8 cellular contexts compared by ENCODE assay signal in genomic region chr1:170664828-170665617, GRCh38. TPM values are rescaled to one million over a fixed set of nuclear protein-coding genes. Genes with fewer than 3 reads are reported as not detected.
DNase-seq lines count a peak whose midpoint lies in the region; ATAC-seq and TF ChIP-seq lines count a peak whose summit lies in the region.

No MANE protein-coding gene starts in this region.

- TF ChIP-seq CTCF in AG09319 (IDR thresholded peaks at IDR 0.05; ENCODE audit: low read depth, low read length) (peak; percentile 12), vagina (IDR thresholded peaks at IDR 0.05) (no peak)

- peak overlapping the region; percentile 79 for H3K27ac ChIP-seq in cingulate gyrus (ENCODE audit: low read depth, low read length)
- peak overlapping the region; percentile 99 for H3K27ac ChIP-seq in vagina

- H3K36me3 ChIP-seq in vagina, result no peaks in the 10 kb centered on the region

- H3K27me3 ChIP-seq in vagina, result no peaks in the 10 kb centered on the region

- no peak for TF ChIP-seq POLR2A in vagina (IDR thresholded peaks at IDR 0.05)

- H3K9me3 ChIP-seq in vagina, result no peaks in the 10 kb centered on the region

- no peak for DNase-seq in AG09319 (ENCODE audit: extremely low read depth, low read depth)
- peak; percentile 62 for DNase-seq in LHCN-M2 (ENCODE audit: low read depth)
- peak; percentile 34 to 60 for DNase-seq in lung microvascular endothelial cell (ENCODE audit: low read depth in 2 of 2)
- no peak for DNase-seq in vagina (ENCODE audit: extremely low spot score in 2 of 2)
- no peak for DNase-seq in cerebellar nuclear complex (lab: John Stamatoyannopoulos, UW)

- ATAC-seq in GM18867 (IDR thresholded peaks at IDR 0.05; ENCODE audit: unreplicated experiment) (no peak), GM21447 (IDR thresholded peaks at IDR 0.05; ENCODE audit: unreplicated experiment) (no peak)

- intact Hi-C loops in vagina (cut with DNase I), result loop anchor here (5.0 to 10.0 kb wide), 2 partner anchors 133 to 450 kb away; partner anchors contain the start of gene GORAB

- H3K4me3 ChIP-seq in vagina, result peak overlapping the region; percentile 75 to 91

- peaks cover 19% of the 10 kb centered on the region for H3K4me1 ChIP-seq in vagina

RNA-seq across cellular contexts. Expression of gene PRRX1, which starts 1.1 kb away (rescaled TPM):
- 3.5 and 3.7 TPM in 2 replicates for total RNA-seq in LHCN-M2 (2014; rRNA removed)
- polyA plus RNA-seq in LHCN-M2 (2012), result 0.79 TPM
- under 0.01 and 0.65 TPM in 2 replicates for total RNA-seq in lung microvascular endothelial cell
- 108 TPM for total RNA-seq in vagina

Comparison
In these comparisons a context has a peak if more than half of its experiments do, and no peak if none do; other contexts are left out.
1. DNase-seq: peak in LHCN-M2 (single experiment) and lung microvascular endothelial cell (2 of 2); none in AG09319 (single experiment), vagina (0 of 2) and cerebellar nuclear complex (0 of 2).
2. RNA of gene PRRX1, which starts 1.1 kb away (total RNA-seq): 108 TPM in vagina (single experiment); 3.5 to 3.7 TPM in LHCN-M2 and under 0.01 to 0.65 TPM in lung microvascular endothelial cell; every median in the first group is over 10 times any median in the second.